1 cellular context compared by ENCODE assay signal in genomic region chr1:151825811-151826660, GRCh38.
TF ChIP-seq lines count a peak whose summit lies in the region.

No MANE protein-coding gene starts in this region.

TF ChIP-seq in K562, 482 proteins besides CTCF, POLR2A, EP300 and RAD21:
- TF ChIP-seq HDGF (IDR thresholded peaks at IDR 0.05) (no peak), ZNF561 (CRISPR knock-in tag; conservative IDR thresholded peaks at IDR 0.05) (no peak), TCFL5 (CRISPR knock-in tag; conservative IDR thresholded peaks at IDR 0.05) (no peak), SMAD1 (IDR thresholded peaks at IDR 0.05; ENCODE audit: low read depth, low read length, partially characterized antibody) (no peak), PKNOX1 (IDR thresholded peaks at IDR 0.05) (peak; percentile 87)
- TF ChIP-seq, protein P1, sequence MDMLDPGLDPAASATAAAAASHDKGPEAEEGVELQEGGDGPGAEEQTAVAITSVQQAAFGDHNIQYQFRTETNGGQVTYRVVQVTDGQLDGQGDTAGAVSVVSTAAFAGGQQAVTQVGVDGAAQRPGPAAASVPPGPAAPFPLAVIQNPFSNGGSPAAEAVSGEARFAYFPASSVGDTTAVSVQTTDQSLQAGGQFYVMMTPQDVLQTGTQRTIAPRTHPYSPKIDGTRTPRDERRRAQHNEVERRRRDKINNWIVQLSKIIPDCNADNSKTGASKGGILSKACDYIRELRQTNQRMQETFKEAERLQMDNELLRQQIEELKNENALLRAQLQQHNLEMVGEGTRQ (CRISPR knock-in tag; IDR thresholded peaks at IDR 0.05), result 0 out of 2 replicates have a peak, but pooled peaks have one; percentile 34
- TF ChIP-seq, protein P2, sequence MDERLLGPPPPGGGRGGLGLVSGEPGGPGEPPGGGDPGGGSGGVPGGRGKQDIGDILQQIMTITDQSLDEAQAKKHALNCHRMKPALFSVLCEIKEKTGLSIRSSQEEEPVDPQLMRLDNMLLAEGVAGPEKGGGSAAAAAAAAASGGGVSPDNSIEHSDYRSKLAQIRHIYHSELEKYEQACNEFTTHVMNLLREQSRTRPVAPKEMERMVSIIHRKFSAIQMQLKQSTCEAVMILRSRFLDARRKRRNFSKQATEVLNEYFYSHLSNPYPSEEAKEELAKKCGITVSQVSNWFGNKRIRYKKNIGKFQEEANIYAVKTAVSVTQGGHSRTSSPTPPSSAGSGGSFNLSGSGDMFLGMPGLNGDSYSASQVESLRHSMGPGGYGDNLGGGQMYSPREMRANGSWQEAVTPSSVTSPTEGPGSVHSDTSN (CRISPR knock-in tag; IDR thresholded peaks at IDR 0.05; ENCODE audit: low read depth), result no peak
- TF ChIP-seq, protein P2 (tag; conservative IDR thresholded peaks at IDR 0.05; ENCODE audit: low read depth), result 0 out of 2 replicates have a peak, but pooled peaks have one; percentile 19
